ENCODE assay signal across 8 cellular contexts in the genomic region with DNA sequence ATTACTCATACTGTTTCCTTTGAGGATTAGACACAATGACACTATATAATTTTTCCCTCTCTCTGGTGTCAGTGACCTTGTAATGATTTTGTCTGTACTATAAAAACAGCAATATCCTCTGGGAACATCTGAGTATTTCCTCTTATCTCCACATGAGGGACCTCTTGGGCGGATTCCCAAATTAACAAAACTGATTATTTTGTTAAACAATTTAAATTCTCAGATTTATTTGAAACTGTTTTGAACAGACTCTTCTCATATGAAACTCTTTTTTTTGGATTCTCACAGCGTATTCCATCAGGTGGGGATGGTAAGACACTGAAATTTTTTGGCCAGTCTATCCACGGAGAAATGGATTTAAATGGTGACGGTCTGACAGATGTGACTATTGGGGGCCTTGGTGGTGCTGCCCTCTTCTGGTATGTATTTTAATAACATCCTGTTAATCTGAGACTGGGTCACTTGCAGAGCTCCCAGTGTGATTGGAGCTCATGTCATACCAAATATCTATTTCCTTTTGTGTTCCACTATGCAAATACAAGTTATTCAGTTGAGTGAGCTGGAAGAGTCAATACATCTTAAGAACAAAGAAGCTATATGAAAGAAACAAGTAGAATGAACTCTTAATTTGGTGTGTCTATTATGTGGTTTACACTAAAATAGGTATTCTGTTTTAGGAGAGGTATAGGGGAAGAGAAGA.
DNase-seq lines count a peak whose midpoint lies in the region; TF ChIP-seq lines count a peak whose summit lies in the region.

No MANE protein-coding gene starts in this region.

- peak; percentile 81 for TF ChIP-seq CTCF in parathyroid adenoma (IDR thresholded peaks at IDR 0.05)

- H4K20me1 ChIP-seq in Karpas-422 (ENCODE audit: insufficient read depth, low read depth, low read length): no peaks in the 10 kb centered on the region

- H3K36me3 ChIP-seq in Karpas-422 (ENCODE audit: insufficient read depth, low read length) (no peaks in the 10 kb centered on the region), parathyroid adenoma (ENCODE audit: control insufficient read depth, insufficient read depth, low read length) (no peaks in the 10 kb centered on the region)

- H3K4me2 ChIP-seq in Karpas-422 (ENCODE audit: low read depth, low read length, poor library complexity, severe bottlenecking) (peak overlapping the region; percentile 53), parathyroid adenoma (ENCODE audit: low read length) (peak overlapping the region; percentile 73)

- H3K27me3 ChIP-seq in Karpas-422 (ENCODE audit: low read length) (no peaks in the 10 kb centered on the region), parathyroid adenoma (ENCODE audit: control insufficient read depth, insufficient read depth, low read length) (no peaks in the 10 kb centered on the region)

- peak; percentile 67 for DNase-seq in GM03348 (ENCODE audit: low spot score)
- DNase-seq in GOT3 (lab: John Stamatoyannopoulos, UW): peak; percentile 7
- peak; percentile 72 for DNase-seq in Karpas-422
- DNase-seq in RPMI8226: peak; percentile 57
- DNase-seq in activated naive CD4-positive, alpha-beta T cell treated with Interleukin-2 at 50 U/mL for 16 hours: peak; percentile 33
- DNase-seq in globus pallidus (ENCODE audit: low spot score): peak; percentile 77
- no peak for DNase-seq in DMS79 (lab: John Stamatoyannopoulos, UW)

- H3K9ac ChIP-seq in Karpas-422 (ENCODE audit: low read length): no peak overlapping the region
- H3K9ac ChIP-seq in parathyroid adenoma: no peak overlapping the region

- H3K4me1 ChIP-seq in Karpas-422 (ENCODE audit: low read length) (no peaks in the 10 kb centered on the region), parathyroid adenoma (no peaks in the 10 kb centered on the region)

- H3K9me3 ChIP-seq in Karpas-422 (ENCODE audit: low read length): no peaks in the 10 kb centered on the region
- H3K9me3 ChIP-seq in parathyroid adenoma (ENCODE audit: control insufficient read depth, low read length): no peaks in the 10 kb centered on the region

- H2AFZ ChIP-seq in Karpas-422 (ENCODE audit: low read length) (0 out of 2 replicates have a peak overlapping the region, but pooled peaks have one; percentile 45), parathyroid adenoma (peak overlapping the region; percentile 24)

- H3K4me3 ChIP-seq in Karpas-422 (ENCODE audit: low read length) (no peak overlapping the region), parathyroid adenoma (ENCODE audit: low read depth, low read length) (peak overlapping the region; percentile 43)

- H3K27ac ChIP-seq in Karpas-422 (ENCODE audit: low read length): no peak overlapping the region
- peak overlapping the region; percentile 5 for H3K27ac ChIP-seq in parathyroid adenoma

- H3K79me2 ChIP-seq in Karpas-422 (ENCODE audit: low read length): no peaks in the 10 kb centered on the region
- H3K79me2 ChIP-seq in parathyroid adenoma: no peaks in the 10 kb centered on the region

- H3K9me2 ChIP-seq in Karpas-422 (replicated peaks; ENCODE audit: insufficient read depth, low read length): no peaks in the 10 kb centered on the region
